In genomic region chr9:137441935-137442321, GRCh38 we compare ENCODE assay signal across 11 cellular contexts. TPM values are rescaled to one million over a fixed set of nuclear protein-coding genes. Genes with fewer than 3 reads are reported as not detected.
DNase-seq lines count a peak whose midpoint lies in the region; ATAC-seq and TF ChIP-seq lines count a peak whose summit lies in the region.
"Had no signal": no experiment of that assay in that cellular context is flagged by ENCODE, and none has a peak within 500 bp of the region (broad histone marks: within the 10 kb centered on the region; RNA-seq: fewer than 3 reads in every experiment).

No MANE protein-coding gene starts in this region.

- POLR2A ChIA-PET in IMR-90 (lab: Charles Lee; ENCODE audit: unreplicated experiment): no interaction called here

- no peak overlapping the region for H4K12ac ChIP-seq in trophoblast cell (ENCODE audit: low read depth, low read length)

- in situ Hi-C loops in IMR-90 (cut with MboI; ENCODE audit: low sequenced_read_pairs): no loop called here

- TF ChIP-seq CTCF in IMR-90 (conservative IDR thresholded peaks at IDR 0.05; ENCODE audit: low read depth, low read length): no peak
- no peak for TF ChIP-seq CTCF in coronary artery (IDR thresholded peaks at IDR 0.05)

- intact Hi-C loops in IMR-90 (cut with micrococcal nuclease): no loop called here

- H3K9ac ChIP-seq in IMR-90 (ENCODE audit: low read depth, low read length) (no peak overlapping the region), trophoblast cell (ENCODE audit: low read length) (no peak overlapping the region)

- no peaks in the 10 kb centered on the region for H3K36me3 ChIP-seq in IMR-90 (ENCODE audit: control insufficient read depth, insufficient read depth, low read length)
- H3K36me3 ChIP-seq in trophoblast cell (ENCODE audit: control insufficient read depth in 1 of 2, insufficient read depth in 2 of 2, low read length in 2 of 2): no peaks in the 10 kb centered on the region

- H3K4me3 ChIP-seq in IMR-90 (ENCODE audit: insufficient read depth, low read depth, low read length) (no peak overlapping the region), coronary artery (peak overlapping the region; percentile 66), trophoblast cell (ENCODE audit: low read depth, low read length) (no peak overlapping the region)

- H3K23ac ChIP-seq in IMR-90 (ENCODE audit: low read depth, low read length) (no peak overlapping the region), trophoblast cell (ENCODE audit: low read length) (no peak overlapping the region)

- no CpG with 5 or more reads among the region's 7 CpGs for WGBS in IMR-90 (ENCODE audit: extremely low coverage in 2 of 2, insufficient read length in 1 of 2), 2 experiments
- no CpG with 5 or more reads among the region's 7 CpGs for WGBS in trophoblast cell (ENCODE audit: extremely low coverage, insufficient coverage, insufficient read length)

- H3K9me1 ChIP-seq in IMR-90 (ENCODE audit: insufficient read depth, low read length): no peaks in the 10 kb centered on the region

- H3K4me2 ChIP-seq in IMR-90 (ENCODE audit: low read depth, low read length) (peak overlapping the region; percentile 40; the same call in 1 of the 2 replicates), trophoblast cell (ENCODE audit: low read length) (peak overlapping the region; percentile 40)

- H3K14ac ChIP-seq in IMR-90 (replicated peaks; ENCODE audit: low read depth, low read length) (no peak overlapping the region), trophoblast cell (ENCODE audit: low read length) (no peak overlapping the region)

- H4K91ac ChIP-seq in IMR-90 (ENCODE audit: insufficient read depth, low read depth, low read length) (no peak overlapping the region), trophoblast cell (ENCODE audit: low read depth, low read length) (no peak overlapping the region)

- peaks cover 2% of the 10 kb centered on the region; the same call in 1 of the 2 replicates for H3K4me1 ChIP-seq in IMR-90 (ENCODE audit: control insufficient read depth, insufficient read depth, low read length)
- H3K4me1 ChIP-seq in trophoblast cell (ENCODE audit: control insufficient read depth in 1 of 2, insufficient read depth in 2 of 2, low read length in 2 of 2): peaks cover 0 to 3% of the 10 kb centered on the region in 2 experiments

- no peak overlapping the region for H2BK120ac ChIP-seq in IMR-90 (ENCODE audit: low read depth, low read length)
- no peak overlapping the region for H2BK120ac ChIP-seq in trophoblast cell (ENCODE audit: insufficient read depth, low read length, poor library complexity)

- no peak overlapping the region for H2AK9ac ChIP-seq in IMR-90 (replicated peaks; ENCODE audit: low read depth, low read length, poor library complexity)

- H4K8ac ChIP-seq in IMR-90 (ENCODE audit: low read depth in 2 of 2, low read length in 2 of 2) (no peak overlapping the region), trophoblast cell (ENCODE audit: low read depth, low read length) (no peak overlapping the region)

- peaks cover 4% of the 10 kb centered on the region; the same call in 1 of the 2 replicates for H4K20me1 ChIP-seq in IMR-90 (ENCODE audit: insufficient read depth, low read length)

- no TSS peak for BruUV-seq in IMR-90 (replicated peaks; lab: Mats Ljungman, UMichigan)

- H3K79me1 ChIP-seq in IMR-90 (ENCODE audit: low read depth in 1 of 2, low read length in 2 of 2): no peaks in the 10 kb centered on the region
- no peaks in the 10 kb centered on the region for H3K79me1 ChIP-seq in trophoblast cell (ENCODE audit: low read length)

- no peak overlapping the region for H4K5ac ChIP-seq in IMR-90 (ENCODE audit: low read depth, low read length)

- no peak; the same call in 1 of the 2 replicates for ATAC-seq in IMR-90 (ENCODE audit: low read depth)
- ATAC-seq in HG03039 (IDR thresholded peaks at IDR 0.05; ENCODE audit: unreplicated experiment): no peak
- no peak for ATAC-seq in GM21619 (IDR thresholded peaks at IDR 0.05; ENCODE audit: unreplicated experiment)

- H3K27me3 ChIP-seq in IMR-90 (ENCODE audit: control insufficient read depth, insufficient read depth, low read length): peaks cover 3% of the 10 kb centered on the region; the same call in 1 of the 2 replicates
- no peaks in the 10 kb centered on the region for H3K27me3 ChIP-seq in trophoblast cell (ENCODE audit: insufficient read depth, low read length)

- TF ChIP-seq RAD21 in IMR-90 (IDR thresholded peaks at IDR 0.05; ENCODE audit: low read length): no peak

- no peak for TF ChIP-seq POLR2A in IMR-90 (IDR thresholded peaks at IDR 0.05; ENCODE audit: low read depth, low read length)

- H2BK15ac ChIP-seq in IMR-90 (ENCODE audit: low read depth, low read length): no peak overlapping the region

- H3K4ac ChIP-seq in IMR-90 (ENCODE audit: low read depth, low read length) (no peak overlapping the region), trophoblast cell (ENCODE audit: low read depth, low read length) (no peak overlapping the region)

- H3K18ac ChIP-seq in IMR-90 (ENCODE audit: low read depth, low read length) (no peak overlapping the region), trophoblast cell (ENCODE audit: low read length) (no peak overlapping the region)

- H3K27ac ChIP-seq in IMR-90 (ENCODE audit: insufficient read depth, low read length): no peak overlapping the region
- H3K27ac ChIP-seq in coronary artery: no peak overlapping the region
- H3K27ac ChIP-seq in trophoblast cell (ENCODE audit: low read depth, low read length): no peak overlapping the region

- DNase-seq in NCI-H2227 treated with DMSO at 0.1 percent for 48 hours (lab: John Stamatoyannopoulos, UW): peak; percentile 15
- DNase-seq in NCI-H2227 (lab: John Stamatoyannopoulos, UW; ENCODE audit: unreplicated experiment): no peak
- DNase-seq in IMR-90: no peak
- no peak for DNase-seq in coronary artery (ENCODE audit: low spot score)
- peak in 1 of 2 donors; percentile 50 for DNase-seq in trophoblast cell
- no peak for DNase-seq in SIG-M5 treated with dmso at 0.1 percent for 504 hours (lab: John Stamatoyannopoulos, UW; ENCODE audit: unreplicated experiment)
- DNase-seq: DND-41, midbrain had no signal

- H3K79me2 ChIP-seq in trophoblast cell (ENCODE audit: control insufficient read depth, insufficient read depth, low read length, poor library complexity): no peaks in the 10 kb centered on the region

- no peak overlapping the region for H2AFZ ChIP-seq in IMR-90 (replicated peaks; ENCODE audit: low read length, poor library complexity)
- H2AFZ ChIP-seq in trophoblast cell (ENCODE audit: insufficient read depth, low read length, poor library complexity): no peak overlapping the region

- no peak overlapping the region for H2BK5ac ChIP-seq in IMR-90 (ENCODE audit: low read depth, low read length, poor library complexity, severe bottlenecking)
- no peak overlapping the region for H2BK5ac ChIP-seq in trophoblast cell (ENCODE audit: low read depth, low read length, poor library complexity)

- no peak overlapping the region for H3K56ac ChIP-seq in IMR-90 (ENCODE audit: extremely low read depth, insufficient read depth, low read length)

- H2BK20ac ChIP-seq in IMR-90 (ENCODE audit: low read depth, low read length): no peak overlapping the region

- H2AK5ac ChIP-seq in IMR-90 (ENCODE audit: low read depth, low read length): no peak overlapping the region
- no peak overlapping the region for H2AK5ac ChIP-seq in trophoblast cell (ENCODE audit: low read length)

- H2BK12ac ChIP-seq in trophoblast cell (ENCODE audit: low read length): no peak overlapping the region

- no peaks in the 10 kb centered on the region for H3K9me3 ChIP-seq in IMR-90 (ENCODE audit: control insufficient read depth, insufficient read depth, low read length)
- peaks cover 3% of the 10 kb centered on the region for H3K9me3 ChIP-seq in trophoblast cell (ENCODE audit: insufficient read depth, low read depth, low read length)

- CTCF ChIA-PET in IMR-90 (lab: Yijun Ruan, JAX): interaction anchor here (1.1 to 1.9 kb wide), 2 partner anchors 19 to 93 kb away, joined by 4 to 5 read pairs; partner anchors contain the start of genes EXD3 and NOXA1

- dilution Hi-C loops in IMR-90 (cut with HindIII; ENCODE audit: low sequenced_read_pairs, unreplicated experiment): no loop called here

TF ChIP-seq in IMR-90, 13 proteins besides CTCF, POLR2A, EP300 and RAD21 (continues in another document):
- TF ChIP-seq ELK1 (IDR thresholded peaks at IDR 0.05; ENCODE audit: borderline replicate concordance, low read depth, low read length) (no peak), SMC3 (IDR thresholded peaks at IDR 0.05; ENCODE audit: low read depth, low read length) (no peak), FOS (IDR thresholded peaks at IDR 0.05; ENCODE audit: low read depth, low read length) (no peak), RCOR1 (IDR thresholded peaks at IDR 0.05; ENCODE audit: insufficient replicate concordance, low read length) (no peak), MAZ (IDR thresholded peaks at IDR 0.05; ENCODE audit: borderline replicate concordance, low read depth, low read length) (no peak)

RNA-seq across cellular contexts. Expression of gene ENTPD8, which starts 0.8 kb away (rescaled TPM):
- not detected in 2 replicates for total RNA-seq in IMR-90 (2012; rRNA removed)
- 0.07 TPM in 2 replicates for polyA plus RNA-seq in IMR-90 (2012; rRNA removed)
- 0.06 and 0.11 TPM in 2 replicates for polyA plus RNA-seq in IMR-90 (2012; cell fraction: cytosol; rRNA removed)
- 0.37 and 0.78 TPM in 2 replicates for polyA plus RNA-seq in IMR-90 (2012; cell fraction: nucleus; rRNA removed; ENCODE audit: low replicate concordance)
- polyA plus RNA-seq in trophoblast cell (2013): 0.08 and 0.11 TPM in 2 replicates
- total RNA-seq: activated CD8-positive, alpha-beta memory T cell treated with anti-CD3 and anti-CD28 coated beads for 36 hours had no signal

RNA-seq across cellular contexts. Expression of gene NSMF, which starts 17.2 kb away (rescaled TPM):
- total RNA-seq in IMR-90 (2012; rRNA removed): 7.7 and 10.0 TPM in 2 replicates
- 40.9 and 45.9 TPM in 2 replicates for polyA plus RNA-seq in IMR-90 (2012; rRNA removed)
- 26.6 and 33.5 TPM in 2 replicates for polyA plus RNA-seq in IMR-90 (2012; cell fraction: cytosol; rRNA removed)
- polyA plus RNA-seq in IMR-90 (2012; cell fraction: nucleus; rRNA removed; ENCODE audit: low replicate concordance): 116 and 241 TPM in 2 replicates
- polyA plus RNA-seq in trophoblast cell (2013): 18.1 and 19.1 TPM in 2 replicates

RNA-seq across cellular contexts. Expression of gene NOXA1, which starts 18.7 kb away (rescaled TPM):
- not detected in 2 replicates for total RNA-seq in IMR-90 (2012; rRNA removed)
- 0.16 and 0.17 TPM in 2 replicates for polyA plus RNA-seq in IMR-90 (2012; rRNA removed)
- polyA plus RNA-seq in IMR-90 (2012; cell fraction: cytosol; rRNA removed): 0.08 and 0.25 TPM in 2 replicates
- 1.3 and 3.4 TPM in 2 replicates for polyA plus RNA-seq in IMR-90 (2012; cell fraction: nucleus; rRNA removed; ENCODE audit: low replicate concordance)
- polyA plus RNA-seq in trophoblast cell (2013): 0.19 and 0.21 TPM in 2 replicates

RNA-seq across cellular contexts. Expression of gene EXD3, which starts 19.0 kb away (rescaled TPM):
- total RNA-seq in IMR-90 (2012; rRNA removed): 1.1 and 1.7 TPM in 2 replicates
- 7.4 and 10.2 TPM in 2 replicates for polyA plus RNA-seq in IMR-90 (2012; rRNA removed)
- 5.4 and 9.9 TPM in 2 replicates for polyA plus RNA-seq in IMR-90 (2012; cell fraction: cytosol; rRNA removed)
- polyA plus RNA-seq in IMR-90 (2012; cell fraction: nucleus; rRNA removed; ENCODE audit: low replicate concordance): 24.4 and 50.7 TPM in 2 replicates
- 4.7 and 5.1 TPM in 2 replicates for polyA plus RNA-seq in trophoblast cell (2013)
